21 cellular contexts compared by ENCODE assay signal in genomic region chr7:96723622-96724021, GRCh38. TPM values are rescaled to one million over a fixed set of nuclear protein-coding genes. Genes with fewer than 3 reads are reported as not detected.
DNase-seq lines count a peak whose midpoint lies in the region; ATAC-seq lines count a peak whose summit lies in the region.
"Had no signal": no experiment of that assay in that cellular context is flagged by ENCODE, and none has a peak within 500 bp of the region (broad histone marks: within the 10 kb centered on the region; RNA-seq: fewer than 3 reads in every experiment).

No MANE protein-coding gene starts in this region.

- H3K4me3 Mint-ChIP-seq in T-helper 2 cell treated with Interferon-gamma antibody and Interleukin-4, amounts not matched to agents 5 μg/mL and 100 μg/mL, for 36 hours, result no peak overlapping the region
- H3K4me3 Mint-ChIP-seq: activated B cell treated with CpG ODN at 0.5 μM for 24 hours; activated CD4-positive, alpha-beta memory T cell treated with anti-CD3 and anti-CD28 coated beads, Interleukin-2, amount 10 ng/mL, durations not matched to agents 7 days and 5 days; activated naive CD8-positive, alpha-beta T cell; brain; CD8-positive, alpha-beta memory T cell; dendritic cell treated with granulocyte-macrophage colony-stimulating factor and Interleukin-4, amounts not matched to agents 40 ng/mL and 50 ng/mL, for 4 days had no signal

- H3K36me3 Mint-ChIP-seq in T-helper 2 cell treated with Interferon-gamma antibody and Interleukin-4, amounts not matched to agents 5 μg/mL and 100 μg/mL, for 36 hours (ENCODE audit: low read depth), result no peaks in the 10 kb centered on the region
- H3K36me3 Mint-ChIP-seq: activated naive CD8-positive, alpha-beta T cell; brain; CD8-positive, alpha-beta memory T cell had no signal

- no peaks in the 10 kb centered on the region for H3K9me3 ChIP-seq in adipocyte (ENCODE audit: control insufficient read depth, low read length)
- H3K9me3 ChIP-seq: lower lobe of right lung, pancreas, stomach had no signal

- H3K4me1 Mint-ChIP-seq in T-helper 2 cell treated with Interferon-gamma antibody and Interleukin-4, amounts not matched to agents 5 μg/mL and 100 μg/mL, for 36 hours (ENCODE audit: low read depth), result no peaks in the 10 kb centered on the region
- H3K4me1 Mint-ChIP-seq: activated B cell treated with CpG ODN at 0.5 μM for 24 hours; activated CD4-positive, alpha-beta memory T cell treated with anti-CD3 and anti-CD28 coated beads, Interleukin-2, amount 10 ng/mL, durations not matched to agents 7 days and 5 days; CD8-positive, alpha-beta memory T cell had no signal

- no peak overlapping the region for H3K9ac ChIP-seq in adipocyte (ENCODE audit: low read length)

- H3K27me3 ChIP-seq in adipocyte (replicated peaks; ENCODE audit: control insufficient read depth, insufficient read depth, low read length), result no peaks in the 10 kb centered on the region
- H3K27me3 ChIP-seq: pancreas had no signal

- no peak for ATAC-seq in HG02885 (IDR thresholded peaks at IDR 0.05; ENCODE audit: poor library complexity, unreplicated experiment)

- H3K27me3 Mint-ChIP-seq in T-helper 2 cell treated with Interferon-gamma antibody and Interleukin-4, amounts not matched to agents 5 μg/mL and 100 μg/mL, for 36 hours (ENCODE audit: low read depth), result peaks cover 20% of the 10 kb centered on the region

- H3K36me3 ChIP-seq in adipocyte (ENCODE audit: control insufficient read depth, insufficient read depth, low read length, severe bottlenecking), result no peaks in the 10 kb centered on the region
- H3K36me3 ChIP-seq: lower lobe of right lung, pancreas, stomach had no signal

- DNase-seq in DMS79 (lab: John Stamatoyannopoulos, UW) (peak; percentile 9), LHCN-M2 (ENCODE audit: low read depth) (peak; percentile 9), adipocyte (ENCODE audit: low read depth) (peak; percentile 26), glomerular visceral epithelial cell (ENCODE audit: extremely low spot score) (peak; percentile 1), SK-N-DZ (ENCODE audit: low spot score) (no peak), DMS53 (lab: John Stamatoyannopoulos, UW) (no peak)
- DNase-seq in T-helper 2 cell treated with Interferon-gamma antibody and Interleukin-4, amounts not matched to agents 5 μg/mL and 100 μg/mL, for 36 hours (ENCODE audit: low spot score), result no peak
- DNase-seq: activated B cell treated with CpG ODN at 0.5 μM for 24 hours; activated CD4-positive, alpha-beta memory T cell treated with anti-CD3 and anti-CD28 coated beads, Interleukin-2, amount 10 ng/mL, durations not matched to agents 7 days and 5 days; activated T-cell treated with anti-CD3 and anti-CD28 coated beads, Interleukin-2, amount 50 U/mL, for 1 hour; CD8-positive, alpha-beta memory T cell; lower lobe of right lung; NCI-H1105; pancreas; SHP77; stomach; T-helper 2 cell had no signal

- no peaks in the 10 kb centered on the region for H3K4me1 ChIP-seq in adipocyte (ENCODE audit: control insufficient read depth, insufficient read depth, low read length)
- H3K4me1 ChIP-seq: lower lobe of right lung, pancreas, stomach had no signal

- H3K9me3 Mint-ChIP-seq in T-helper 2 cell treated with Interferon-gamma antibody and Interleukin-4, amounts not matched to agents 5 μg/mL and 100 μg/mL, for 36 hours, result no peaks in the 10 kb centered on the region
- H3K9me3 Mint-ChIP-seq: activated CD4-positive, alpha-beta memory T cell treated with anti-CD3 and anti-CD28 coated beads, Interleukin-2, amount 10 ng/mL, durations not matched to agents 7 days and 5 days; CD8-positive, alpha-beta memory T cell; dendritic cell treated with granulocyte-macrophage colony-stimulating factor and Interleukin-4, amounts not matched to agents 40 ng/mL and 50 ng/mL, for 4 days had no signal

- no peak overlapping the region for H3K27ac Mint-ChIP-seq in T-helper 2 cell treated with Interferon-gamma antibody and Interleukin-4, amounts not matched to agents 5 μg/mL and 100 μg/mL, for 36 hours
- H3K27ac Mint-ChIP-seq: activated B cell treated with CpG ODN at 0.5 μM for 24 hours; activated CD4-positive, alpha-beta memory T cell treated with anti-CD3 and anti-CD28 coated beads, Interleukin-2, amount 10 ng/mL, durations not matched to agents 7 days and 5 days; activated naive CD8-positive, alpha-beta T cell; brain; dendritic cell treated with granulocyte-macrophage colony-stimulating factor and Interleukin-4, amounts not matched to agents 40 ng/mL and 50 ng/mL, for 4 days had no signal

- no peak overlapping the region for H3K4me3 ChIP-seq in adipocyte (ENCODE audit: low read length)
- H3K4me3 ChIP-seq: lower lobe of right lung, pancreas, stomach had no signal

RNA-seq across cellular contexts. Expression of gene SEM1, which starts 14.0 kb away (rescaled TPM):
- total RNA-seq in LHCN-M2 (2014; rRNA removed), result 19.6 and 39.0 TPM in 2 replicates
- 526 TPM for polyA plus RNA-seq in LHCN-M2 (2012)
- polyA plus RNA-seq in SK-N-DZ (2014; cell fraction: cytosol; rRNA removed), result 26.2 and 26.6 TPM in 2 replicates
- polyA plus RNA-seq in SK-N-DZ (2014; cell fraction: nucleus; rRNA removed), result 28.6 and 31.1 TPM in 2 replicates

Comparison
In these comparisons a context has a peak if more than half of its experiments do, and no peak if none do; other contexts are left out.
1. DNase-seq: peak in DMS79 (single experiment), LHCN-M2 (single experiment), adipocyte (single experiment) and glomerular visceral epithelial cell (single experiment); none in SK-N-DZ (single experiment), DMS53 (single experiment) and T-helper 2 cell treated with Interferon-gamma antibody and Interleukin-4, amounts not matched to agents 5 μg/mL and 100 μg/mL, for 36 hours (single experiment).